Comparison of ENCODE assay signal across 22 cellular contexts in genomic region chr17:67110619-67111018, GRCh38.
"Had no signal": no experiment of that assay in that cellular context is flagged by ENCODE, and none has a peak within 500 bp of the region (broad histone marks: within the 10 kb centered on the region; RNA-seq: fewer than 3 reads in every experiment).

No MANE protein-coding gene starts in this region.

- FAIRE-seq: keratinocyte, TTC549 had no signal

- H3K27ac ChIP-seq: epithelial cell of prostate, heart right ventricle, testis, vagina, WERI-Rb-1 had no signal

- ATAC-seq: activated CD8-positive, alpha-beta T cell treated with anti-CD3 and anti-CD28 coated beads, Interleukin-2, amount 10 ng/mL, durations not matched to agents 7 days and 5 days; activated naive CD4-positive, alpha-beta T cell treated with anti-CD3 and anti-CD28 coated beads, Interleukin-2, amount 50 U/mL, for 72 hours; left colon; naive thymus-derived CD8-positive, alpha-beta T cell had no signal

- H3K4me1 ChIP-seq: testis, vagina had no signal

- H3K9me3 ChIP-seq: testis, vagina had no signal

- H3K27me3 ChIP-seq: heart right ventricle, testis, vagina had no signal

- H3K4me3 ChIP-seq: heart right ventricle, testis, vagina had no signal

- DNase-seq: activated CD4-positive, alpha-beta T cell treated with anti-CD3 and anti-CD28 coated beads, Interleukin-2, amount 10 ng/mL, durations not matched to agents 7 days and 5 days; activated CD4-positive, CD25-positive, alpha-beta regulatory T cell treated with anti-CD3 and anti-CD28 coated beads, Interleukin-2, amount 50 U/mL, for 72 hours; activated CD8-positive, alpha-beta T cell treated with anti-CD3 and anti-CD28 coated beads, Interleukin-2, amount 10 ng/mL, durations not matched to agents 7 days and 5 days; activated gamma-delta T cell treated with Interleukin-2 at 50 U/mL for 16 hours; amygdala; cerebellar nuclear complex; cortex of kidney; foreskin fibroblast; heart right ventricle; left colon; naive thymus-derived CD8-positive, alpha-beta T cell; retina; stimulated activated CD4-positive, alpha-beta T cell treated with anti-CD3 and anti-CD28 coated beads, Interleukin-2, amount 100 ng/mL, for 48 hours; stimulated activated CD8-positive, alpha-beta memory T cell treated with anti-CD3 and anti-CD28 coated beads, Interleukin-4, amount 100 ng/mL, for 48 hours; stimulated activated naive CD4-positive, alpha-beta T cell; testis; WERI-Rb-1 had no signal
